Comparison of ENCODE assay signal across 29 cellular contexts in genomic region chr5:57447656-57448055, GRCh38. TPM values are rescaled to one million over a fixed set of nuclear protein-coding genes. Genes with fewer than 3 reads are reported as not detected.
DNase-seq lines count a peak whose midpoint lies in the region; TF ChIP-seq lines count a peak whose summit lies in the region.
"Had no signal": no experiment of that assay in that cellular context is flagged by ENCODE, and none has a peak within 500 bp of the region (broad histone marks: within the 10 kb centered on the region; RNA-seq: fewer than 3 reads in every experiment).

No MANE protein-coding gene starts in this region.

- H3K9ac ChIP-seq in adipocyte (ENCODE audit: low read length) (no peak overlapping the region), endodermal cell (ENCODE audit: extremely low read depth, low read length, poor library complexity, severe bottlenecking) (no peak overlapping the region)

- no peaks in the 10 kb centered on the region for H3K27me3 ChIP-seq in adipocyte (replicated peaks; ENCODE audit: control insufficient read depth, insufficient read depth, low read length)
- H3K27me3 ChIP-seq in endodermal cell (ENCODE audit: control insufficient read depth, insufficient read depth, low read length, poor library complexity, severe bottlenecking) = no peaks in the 10 kb centered on the region
- H3K27me3 ChIP-seq: MG63, tibial artery had no signal

- in situ Hi-C loops in G401 (cut with HindIII; ENCODE audit: low sequenced_read_pairs) = no loop called here

- H3K4me3 Mint-ChIP-seq in endodermal cell = no peak overlapping the region
- H3K4me3 Mint-ChIP-seq: activated CD4-positive, alpha-beta memory T cell treated with anti-CD3 and anti-CD28 coated beads for 36 hours; activated naive CD8-positive, alpha-beta T cell treated with anti-CD3 and anti-CD28 coated beads, Interleukin-2, amount 50 U/mL, for 24 hours; CD4-positive, alpha-beta T cell; stimulated activated naive CD8-positive, alpha-beta T cell treated with anti-CD3 and anti-CD28 coated beads, Interleukin-15, amount 100 ng/mL, for 72 hours had no signal

- H3K36me3 ChIP-seq in adipocyte (ENCODE audit: control insufficient read depth, insufficient read depth, low read length, severe bottlenecking) (no peaks in the 10 kb centered on the region), endodermal cell (ENCODE audit: control insufficient read depth, insufficient read depth, low read length) (no peaks in the 10 kb centered on the region)
- H3K36me3 ChIP-seq: MG63, spleen, tibial artery had no signal

- no peaks in the 10 kb centered on the region for H3K36me3 Mint-ChIP-seq in endodermal cell (ENCODE audit: low read depth)
- H3K36me3 Mint-ChIP-seq: activated CD4-positive, alpha-beta memory T cell treated with anti-CD3 and anti-CD28 coated beads for 36 hours had no signal

- H3K4me1 ChIP-seq in adipocyte (ENCODE audit: control insufficient read depth, insufficient read depth, low read length) = peaks cover 49% of the 10 kb centered on the region
- H3K4me1 ChIP-seq in endodermal cell (ENCODE audit: control insufficient read depth, insufficient read depth, low read length) = no peaks in the 10 kb centered on the region

- H3K27ac Mint-ChIP-seq in endodermal cell = no peak overlapping the region
- H3K27ac Mint-ChIP-seq: activated CD4-positive, alpha-beta memory T cell treated with anti-CD3 and anti-CD28 coated beads for 36 hours; activated naive CD8-positive, alpha-beta T cell treated with anti-CD3 and anti-CD28 coated beads, Interleukin-2, amount 50 U/mL, for 24 hours; CD4-positive, alpha-beta T cell; stimulated activated naive CD8-positive, alpha-beta T cell treated with anti-CD3 and anti-CD28 coated beads, Interleukin-15, amount 100 ng/mL, for 72 hours had no signal

- H3K9me3 Mint-ChIP-seq in endodermal cell = no peaks in the 10 kb centered on the region
- H3K9me3 Mint-ChIP-seq: activated CD4-positive, alpha-beta memory T cell treated with anti-CD3 and anti-CD28 coated beads for 36 hours; activated naive CD8-positive, alpha-beta T cell treated with anti-CD3 and anti-CD28 coated beads, Interleukin-2, amount 50 U/mL, for 24 hours; CD4-positive, alpha-beta T cell; stimulated activated naive CD8-positive, alpha-beta T cell treated with anti-CD3 and anti-CD28 coated beads, Interleukin-15, amount 100 ng/mL, for 72 hours had no signal

- DNase-seq in EH (ENCODE audit: low read depth) (peak; percentile 65), adipocyte (ENCODE audit: low read depth) (peak; percentile 33), hepatic stellate cell (ENCODE audit: low spot score) (peak; percentile 19), stromal cell of bone marrow (ENCODE audit: low read depth) (peak; percentile 51), G401 (ENCODE audit: low spot score) (no peak), germinal center (ENCODE audit: low spot score) (no peak), endodermal cell (no peak)
- DNase-seq: activated CD4-positive, alpha-beta memory T cell treated with anti-CD3 and anti-CD28 coated beads for 36 hours; activated CD8-positive, alpha-beta memory T cell treated with anti-CD3 and anti-CD28 coated beads, Interleukin-2, amount 50 U/mL, for 4 hours; activated naive CD4-positive, alpha-beta T cell; activated naive CD8-positive, alpha-beta T cell treated with anti-CD3 and anti-CD28 coated beads, Interleukin-2, amount 50 U/mL, for 24 hours; AML-193; CD4-positive, alpha-beta T cell; islet precursor cell; KBM-7; left ventricle myocardium superior; MG63; NCI-H1105; NCI-H1930; NCI-H69; posterior cingulate gyrus; right cardiac atrium; SHP77; spleen; stimulated activated CD4-positive, alpha-beta T cell treated with anti-CD3 and anti-CD28 coated beads, Interleukin-2, amount 100 ng/mL, for 24 hours; stimulated activated naive CD8-positive, alpha-beta T cell treated with anti-CD3 and anti-CD28 coated beads, Interleukin-15, amount 100 ng/mL, for 72 hours; T-helper 2 cell; tibial artery had no signal

- H3K4me3 ChIP-seq in adipocyte (ENCODE audit: low read length) (no peak overlapping the region), endodermal cell (ENCODE audit: low read length) (no peak overlapping the region)
- H3K4me3 ChIP-seq: MG63, spleen, tibial artery had no signal

- no peak overlapping the region for H3K27ac ChIP-seq in endodermal cell (ENCODE audit: low read depth, low read length)
- H3K27ac ChIP-seq: spleen had no signal

- H3K9me3 ChIP-seq in adipocyte (ENCODE audit: control insufficient read depth, low read length) = no peaks in the 10 kb centered on the region
- no peaks in the 10 kb centered on the region for H3K9me3 ChIP-seq in endodermal cell (ENCODE audit: control insufficient read depth, low read length)
- H3K9me3 ChIP-seq: spleen, tibial artery had no signal

- TF ChIP-seq CTCF in endodermal cell (conservative IDR thresholded peaks at IDR 0.05) = no peak

- H3K27me3 Mint-ChIP-seq in endodermal cell (ENCODE audit: insufficient read depth) = no peaks in the 10 kb centered on the region
- H3K27me3 Mint-ChIP-seq: CD4-positive, alpha-beta T cell had no signal

- H3K4me1 Mint-ChIP-seq in endodermal cell = no peaks in the 10 kb centered on the region
- H3K4me1 Mint-ChIP-seq: stimulated activated naive CD8-positive, alpha-beta T cell treated with anti-CD3 and anti-CD28 coated beads, Interleukin-15, amount 100 ng/mL, for 72 hours had no signal

RNA-seq across cellular contexts. Expression of gene ACTBL2, which starts 35.0 kb away (rescaled TPM):
- total RNA-seq in G401 (2014; rRNA removed; shearing (Covaris generic)) = not detected in 2 replicates
- not detected for total RNA-seq in endodermal cell
- polyA plus RNA-seq in endodermal cell (2013, experiment 1 of 2) = not detected
- not detected for polyA plus RNA-seq in endodermal cell (2013, experiment 2 of 2)
- total RNA-seq: activated CD4-positive, alpha-beta memory T cell treated with anti-CD3 and anti-CD28 coated beads for 36 hours; CD4-positive, alpha-beta T cell; left ventricle myocardium superior; mesenteric fat pad; right cardiac atrium; spleen had no signal
- polyA plus RNA-seq: right cardiac atrium, spleen had no signal

Comparison
In these comparisons a context has a peak if more than half of its experiments do, and no peak if none do; other contexts are left out.
1. DNase-seq: peak in EH (single experiment), adipocyte (single experiment), hepatic stellate cell (single experiment) and stromal cell of bone marrow (single experiment); none in G401 (single experiment), germinal center (single experiment) and endodermal cell (single experiment).